In genomic region chr21:38806153-38806941, GRCh38 we compare ENCODE assay signal across 8 cellular contexts. TPM values are rescaled to one million over a fixed set of nuclear protein-coding genes. Genes with fewer than 3 reads are reported as not detected.
A peak's percentile ranks its signal among the peaks of the same experiment; 100 is the strongest.
DNase-seq lines count a peak whose midpoint lies in the region; ATAC-seq and TF ChIP-seq lines count a peak whose summit lies in the region.

No MANE protein-coding gene starts in this region.

- DNase-seq in BJ (ENCODE audit: low read depth) (no peak), epithelial cell of proximal tubule (ENCODE audit: low read depth) (no peak), neural crest cell (ENCODE audit: low read depth, low spot score) (peak; percentile 40), HCEC 1CT (no peak)
- DNase-seq in Jurkat, Clone E6-1 (ENCODE audit: low read depth, low spot score) = no peak
- DNase-seq in activated CD8-positive, alpha-beta memory T cell treated with anti-CD3 and anti-CD28 coated beads for 24 hours = peak; percentile 79

- H3K27me3 ChIP-seq in BJ (ENCODE audit: control insufficient read depth, insufficient read depth, low read length) = no peaks in the 10 kb centered on the region

- POLR2A ChIA-PET in BJ (lab: Charles Lee) = interaction anchor here (0.5 to 0.6 kb wide), 2 partner anchors 70 to 213 kb away, joined by 3 to 6 read pairs; no protein-coding TSS in a partner anchor

- TF ChIP-seq CTCF in BJ (IDR thresholded peaks at IDR 0.05; ENCODE audit: insufficient read depth, low read depth, low read length) (peak; percentile 23; the same call in 1 of the 2 replicates), epithelial cell of proximal tubule (conservative IDR thresholded peaks at IDR 0.05; ENCODE audit: low read depth, low read length) (no peak), neural crest cell (conservative IDR thresholded peaks at IDR 0.05) (peak; percentile 51)

- H3K27ac Mint-ChIP-seq in neural crest cell (ENCODE audit: unreplicated experiment) = peak overlapping the region; percentile 71

- 0 out of 2 replicates have a peak, but pooled peaks cover 3% of the 10 kb centered on the region for H3K36me3 ChIP-seq in BJ (ENCODE audit: control insufficient read depth, insufficient read depth, low read length)

- peaks cover 34% of the 10 kb centered on the region for H3K4me1 Mint-ChIP-seq in neural crest cell

- ATAC-seq in GM19455 (IDR thresholded peaks at IDR 0.05; ENCODE audit: unreplicated experiment) (peak; percentile 36), GM21515 (IDR thresholded peaks at IDR 0.05; ENCODE audit: unreplicated experiment) (no peak)

- H3K9me3 Mint-ChIP-seq in neural crest cell = no peaks in the 10 kb centered on the region

- H3K4me3 Mint-ChIP-seq in neural crest cell = peak overlapping the region; percentile 93

- H3K36me3 Mint-ChIP-seq in neural crest cell (ENCODE audit: low read depth) = no peaks in the 10 kb centered on the region

- CTCF ChIA-PET in BJ (lab: Yijun Ruan, JAX) = interaction anchor here (1.4 kb wide), 1 partner anchor 12 kb away, joined by 5 read pairs; no protein-coding TSS in a partner anchor

- H3K27me3 Mint-ChIP-seq in neural crest cell (ENCODE audit: low read depth) = peaks cover 6% of the 10 kb centered on the region

- peak overlapping the region; percentile 89 for H3K4me3 ChIP-seq in BJ (ENCODE audit: low read depth, low read length)
- H3K4me3 ChIP-seq in Jurkat, Clone E6-1 (ENCODE audit: low read length) = peak overlapping the region; percentile 74
- peak overlapping the region; percentile 88 for H3K4me3 ChIP-seq in epithelial cell of proximal tubule (ENCODE audit: low read depth, low read length)

RNA-seq across cellular contexts. Expression of gene ETS2, which starts 0.6 kb away (rescaled TPM):
- 14.1 and 18.8 TPM in 2 replicates for polyA plus RNA-seq in BJ (2011; rRNA removed)
- polyA minus RNA-seq in BJ (2011; rRNA and poly(A)+ RNA removed) = 11.4 and 15.7 TPM in 2 replicates
- 27.4 TPM for polyA plus RNA-seq in Jurkat, Clone E6-1 (2012; ENCODE audit: insufficient read depth, insufficient read length)
- total RNA-seq in epithelial cell of proximal tubule (11.1 and 19.8 TPM in 2 replicates), neural crest cell (15.4 and 16.9 TPM in 2 replicates)

Comparison
In these comparisons a context has a peak if more than half of its experiments do, and no peak if none do; other contexts are left out.
1. DNase-seq: peak in activated CD8-positive, alpha-beta memory T cell treated with anti-CD3 and anti-CD28 coated beads for 24 hours (single experiment) and neural crest cell (single experiment); none in BJ (single experiment), Jurkat, Clone E6-1 (single experiment), epithelial cell of proximal tubule (single experiment) and HCEC 1CT (single experiment).
2. Peak in every context shown above with its lines, with median percentiles within 50 percentile points of each other: H3K4me3 ChIP-seq.